Comparison of ENCODE assay signal across 17 cellular contexts in genomic region chr3:24195504-24196230, GRCh38.
"Had no signal": no experiment of that assay in that cellular context is flagged by ENCODE, and none has a peak within 500 bp of the region (broad histone marks: within the 10 kb centered on the region; RNA-seq: fewer than 3 reads in every experiment).

No MANE protein-coding gene starts in this region.

- H3K4me3 ChIP-seq: dorsolateral prefrontal cortex, lower lobe of right lung, neural progenitor cell, right atrium auricular region, sigmoid colon, thoracic aorta, transverse colon, vagina had no signal

- H2AFZ ChIP-seq: neural progenitor cell, parathyroid adenoma had no signal

- DNase-seq: dorsolateral prefrontal cortex; effector CD4-positive, alpha-beta T cell; head of caudate nucleus; left ventricle myocardium superior; lower lobe of right lung; naive thymus-derived CD4-positive, alpha-beta T cell; sigmoid colon; small intestine; stimulated activated CD4-positive, alpha-beta T cell treated with anti-CD3 and anti-CD28 coated beads, Interleukin-15, amount 100 ng/mL, for 24 hours; stimulated activated CD4-positive, alpha-beta T cell treated with anti-CD3 and anti-CD28 coated beads, Interleukin-2, amount 100 ng/mL, for 48 hours; stimulated activated naive B cell treated with anti-CD40 and anti-IgM and Interleukin-4, amounts not matched to agents 10 μg/mL and 1 μg/mL and 100 μg/mL, for 72 hours; transverse colon had no signal

- H3K4me1 ChIP-seq: lower lobe of right lung, neural progenitor cell, parathyroid adenoma, right atrium auricular region, vagina had no signal

- H3K9ac ChIP-seq: neural progenitor cell, parathyroid adenoma had no signal

- ATAC-seq: left ventricle myocardium superior; lower lobe of right lung; naive thymus-derived CD4-positive, alpha-beta T cell; stimulated activated naive B cell treated with anti-CD40 and anti-IgM and Interleukin-4, amounts not matched to agents 10 μg/mL and 1 μg/mL and 100 μg/mL, for 72 hours had no signal

- H3K4me2 ChIP-seq: neural progenitor cell had no signal

- H3K9me3 ChIP-seq: lower lobe of right lung, right atrium auricular region, sigmoid colon, thoracic aorta, transverse colon, vagina had no signal

- H3K27me3 ChIP-seq: dorsolateral prefrontal cortex, neural progenitor cell, right atrium auricular region, sigmoid colon, transverse colon, vagina had no signal

- H3K27ac ChIP-seq: dorsolateral prefrontal cortex, lower lobe of right lung, neural progenitor cell, parathyroid adenoma, right atrium auricular region, sigmoid colon, thoracic aorta, transverse colon, vagina had no signal

- H3K36me3 ChIP-seq: lower lobe of right lung, neural progenitor cell, right atrium auricular region, sigmoid colon, thoracic aorta, transverse colon, vagina had no signal
